21 cellular contexts compared by ENCODE assay signal in the genomic region with DNA sequence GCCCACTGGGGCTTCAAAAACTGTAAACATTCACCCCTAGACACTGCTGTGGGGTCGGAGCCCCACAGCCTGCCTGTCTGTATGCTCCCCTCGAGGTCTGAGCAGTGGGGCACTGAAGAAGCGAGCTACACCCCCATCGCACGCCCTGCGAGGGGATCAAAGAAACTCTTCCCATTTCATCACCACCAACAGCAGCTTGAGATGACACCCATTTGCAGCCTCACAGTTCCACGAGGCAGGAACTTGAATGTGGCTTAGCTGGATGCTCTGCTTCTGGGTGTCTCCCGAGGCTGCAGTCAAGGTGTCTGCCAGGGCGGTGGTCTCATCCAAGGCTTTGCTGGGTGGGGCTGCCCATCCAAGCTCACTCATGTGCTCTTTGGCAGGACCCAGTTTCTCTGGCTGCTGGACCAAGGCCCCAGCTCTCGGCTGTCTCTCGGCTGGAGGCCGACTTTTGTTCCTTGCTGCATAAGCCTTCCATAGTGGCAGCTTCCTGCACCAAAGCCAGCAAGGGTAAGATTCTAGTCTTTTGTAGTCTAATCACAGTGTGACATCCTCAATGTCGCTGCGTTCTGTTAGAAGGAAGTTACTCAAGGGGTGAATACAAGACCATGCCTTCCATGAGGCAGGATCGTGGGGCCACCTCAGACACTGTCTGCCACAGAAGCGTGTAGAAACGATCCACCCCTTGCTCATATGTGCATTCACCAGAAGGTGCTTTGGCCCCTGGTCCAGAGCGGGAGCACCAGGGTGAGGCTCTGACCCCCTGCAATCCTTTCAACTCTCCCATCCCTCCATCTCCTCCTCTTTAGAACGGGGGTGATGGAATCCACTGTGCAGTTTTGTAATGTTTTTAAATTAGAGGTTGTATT. TPM values are rescaled to one million over a fixed set of nuclear protein-coding genes. Genes with fewer than 3 reads are reported as not detected.
A peak's percentile ranks its signal among the peaks of the same experiment; 100 is the strongest.
DNase-seq lines count a peak whose midpoint lies in the region; ATAC-seq, FAIRE-seq and TF ChIP-seq lines count a peak whose summit lies in the region.
"Had no signal": no experiment of that assay in that cellular context is flagged by ENCODE, and none has a peak within 500 bp of the region (broad histone marks: within the 10 kb centered on the region; RNA-seq: fewer than 3 reads in every experiment).

No MANE protein-coding gene starts in this region.

- H3K27ac ChIP-seq in K562 (ENCODE audit: extremely low read depth, low read depth, low read length), result no peak overlapping the region
- no peak overlapping the region for H3K27ac ChIP-seq in esophagus muscularis mucosa (replicated peaks in 1 of 4)
- no peak overlapping the region for H3K27ac ChIP-seq in psoas muscle
- H3K27ac ChIP-seq: BLaER1, HL-60 had no signal

- no peak for TF ChIP-seq EP300 in K562 (IDR thresholded peaks at IDR 0.05; ENCODE audit: low read length)
- no peak for TF ChIP-seq EP300 in esophagus muscularis mucosa (IDR thresholded peaks at IDR 0.05)

- no peak overlapping the region for H3K4me2 ChIP-seq in K562 (ENCODE audit: insufficient read depth, low read length)
- H3K4me2 ChIP-seq: BLaER1 had no signal

- no peak overlapping the region for H3K4me3 ChIP-seq in K562
- no peak overlapping the region for H3K4me3 ChIP-seq in esophagus muscularis mucosa
- no peak overlapping the region for H3K4me3 ChIP-seq in psoas muscle
- H3K4me3 ChIP-seq: BLaER1 had no signal

- H3K36me3 ChIP-seq in K562 (ENCODE audit: control insufficient read depth, insufficient read depth, low read length) (no peaks in the 10 kb centered on the region), esophagus muscularis mucosa (no peaks in the 10 kb centered on the region), psoas muscle (ENCODE audit: insufficient read depth in 1 of 2, low read depth in 1 of 2) (no peaks in the 10 kb centered on the region)
- H3K36me3 ChIP-seq: BLaER1 had no signal

- TF ChIP-seq POLR2A in K562 (conservative IDR thresholded peaks at IDR 0.05), result no peak
- no peak for TF ChIP-seq POLR2A in esophagus muscularis mucosa (IDR thresholded peaks at IDR 0.05; ENCODE audit: low read depth)

- H3K9me3 ChIP-seq in K562 (replicated peaks; ENCODE audit: control insufficient read depth, insufficient read depth, low read depth, low read length) (peaks cover 3% of the 10 kb centered on the region; the same call in 1 of the 2 replicates), esophagus muscularis mucosa (no peaks in the 10 kb centered on the region), psoas muscle (no peaks in the 10 kb centered on the region)

- H3K27me3 ChIP-seq in K562 (ENCODE audit: control insufficient read depth in 2 of 2, insufficient read depth in 2 of 2, low read length in 2 of 2) (peaks cover 73 to 92% of the 10 kb centered on the region in 2 experiments), esophagus muscularis mucosa (peaks cover 0 to 14% (median 0%) of the 10 kb centered on the region in 4 donors), psoas muscle (ENCODE audit: insufficient read depth in 3 of 3, low read length in 2 of 3) (peaks cover 0 to 13% (median 0%) of the 10 kb centered on the region in 3 donors)
- H3K27me3 ChIP-seq: BLaER1 had no signal

- H4K20me1 ChIP-seq in K562 (replicated peaks; ENCODE audit: control insufficient read depth, insufficient read depth, low read length), result no peaks in the 10 kb centered on the region
- H4K20me1 ChIP-seq: BLaER1 had no signal

- TF ChIP-seq RAD21 in K562 (CRISPR knock-in tag; conservative IDR thresholded peaks at IDR 0.05 in 1 of 2, IDR thresholded peaks at IDR 0.05 in 1 of 2), result no peak

- in situ Hi-C loops in K562 (cut with MboI), result no loop called here

- CTCF ChIA-PET in GM10248 (lab: Yijun Ruan, JAX) (interaction anchor here (1.7 kb wide), 1 partner anchor 11 kb away, joined by 6 read pairs; no protein-coding TSS in a partner anchor), K562 (lab: Yijun Ruan, JAX; ENCODE audit: low intra/inter-chr PET ratio) (no interaction called here)

- peaks cover 15 to 17% of the 10 kb centered on the region in 2 experiments for H3K4me1 ChIP-seq in K562 (replicated peaks in 1 of 2; ENCODE audit: control insufficient read depth in 2 of 2, insufficient read depth in 2 of 2, low read length in 2 of 2)
- H3K4me1 ChIP-seq in esophagus muscularis mucosa, result peaks cover 8 to 20% (median 14%) of the 10 kb centered on the region in 4 donors
- H3K4me1 ChIP-seq in psoas muscle, result peaks cover 7% of the 10 kb centered on the region

- no peaks in the 10 kb centered on the region for H3K9me3 Mint-ChIP-seq in osteocyte (ENCODE audit: unreplicated experiment)
- H3K9me3 Mint-ChIP-seq: CD4-positive, alpha-beta memory T cell had no signal

- no peak overlapping the region for H2AFZ ChIP-seq in K562 (ENCODE audit: low read depth, low read length)

- TF ChIP-seq CTCF in GM10248 (IDR thresholded peaks at IDR 0.05; ENCODE audit: control extremely low read depth, extremely low read depth, low read depth, missing control alignments), result no peak
- TF ChIP-seq CTCF in K562 (IDR thresholded peaks at IDR 0.05 in 2 of 3, conservative IDR thresholded peaks at IDR 0.05 in 1 of 3; ENCODE audit: insufficient read depth in 2 of 3, low read depth in 1 of 3, low read length in 3 of 3), result no peak
- no peak for TF ChIP-seq CTCF in esophagus muscularis mucosa (IDR thresholded peaks at IDR 0.05)
- TF ChIP-seq CTCF in osteocyte (IDR thresholded peaks at IDR 0.05), result no peak
- no peak for TF ChIP-seq CTCF in psoas muscle (IDR thresholded peaks at IDR 0.05)

- intact Hi-C loops in K562 (cut with micrococcal nuclease) (loop anchor here (10.0 kb wide), 2 partner anchors 47 to 63 kb away; partner anchors contain the start of gene SEPTIN5), esophagus muscularis mucosa (cut with DNase I) (no loop called here), psoas muscle (cut with DNase I) (no loop called here)

- H3K27ac Mint-ChIP-seq in osteocyte (ENCODE audit: unreplicated experiment), result peak overlapping the region; percentile 97
- H3K27ac Mint-ChIP-seq: HFFc6, IgD-negative memory B cell had no signal

- POLR2A ChIA-PET in GM10248 (lab: Yijun Ruan, JAX), result no interaction called here
- POLR2A ChIA-PET in K562 (lab: Yijun Ruan, JAX), result interaction anchor here (0.6 to 2.0 kb wide), 15 partner anchors 9 to 214 kb away, joined by 3 to 11 read pairs (median 3); no protein-coding TSS in a partner anchor

- no peaks in the 10 kb centered on the region for H3K27me3 Mint-ChIP-seq in osteocyte (ENCODE audit: unreplicated experiment)

- no peaks in the 10 kb centered on the region for H3K36me3 Mint-ChIP-seq in osteocyte (ENCODE audit: unreplicated experiment)
- H3K36me3 Mint-ChIP-seq: CD14-positive monocyte; CD4-positive, alpha-beta memory T cell; IgD-negative memory B cell had no signal

- no peaks in the 10 kb centered on the region for H3K9me1 ChIP-seq in K562 (ENCODE audit: control insufficient read depth, insufficient read depth, low read length)

- no peak overlapping the region for H3K4me3 Mint-ChIP-seq in osteocyte (ENCODE audit: unreplicated experiment)
- H3K4me3 Mint-ChIP-seq: CD14-positive monocyte; CD4-positive, alpha-beta memory T cell; HFFc6; IgD-negative memory B cell had no signal

- FAIRE-seq in K562 (lab: Jason Lieb, UNC), result no peak

- no peak overlapping the region for H3K9ac ChIP-seq in K562 (ENCODE audit: insufficient read depth in 1 of 2, low read depth in 2 of 2, low read length in 2 of 2)
- H3K9ac ChIP-seq: BLaER1 had no signal

- DNase-seq in GM10248 (ENCODE audit: extremely low spot score) (peak; percentile 14), K562 (ENCODE audit: extremely low read depth in 1 of 4, low spot score in 3 of 4) (peak in 3 of 4 experiments; percentile 45 to 50 (median 46)), esophagus muscularis mucosa (ENCODE audit: extremely low spot score) (peak; percentile 68), osteocyte (ENCODE audit: extremely low spot score, unreplicated experiment) (peak; percentile 70), psoas muscle (no peak), NCI-H2227 (lab: John Stamatoyannopoulos, UW; ENCODE audit: unreplicated experiment) (no peak)
- DNase-seq: 8988T; CD4-positive, alpha-beta memory T cell; DMS153; DMS79; GDM1; GOT3; H7; HFFc6 had no signal

- H3K79me2 ChIP-seq in K562 (ENCODE audit: control insufficient read depth, insufficient read depth, low read length), result no peaks in the 10 kb centered on the region

- no TSS peak for BruUV-seq in K562 (replicated peaks; lab: Mats Ljungman, UMichigan)

- 7% methylated on average over 19 of the region's 19 CpGs for WGBS in K562 (ENCODE audit: insufficient coverage, low coverage, missing lambda C conversion rate)
- WGBS in esophagus muscularis mucosa, result 83% methylated on average over 11 of the region's 19 CpGs
- WGBS in psoas muscle, 3 donors, result 89 to 90% (median 89%) methylated on average over 19 of the region's 19 CpGs

- ATAC-seq in K562, result no peak; the same call in 1 of the 3 replicates
- ATAC-seq in psoas muscle, result no peak
- ATAC-seq in HG02798 (IDR thresholded peaks at IDR 0.05; ENCODE audit: poor library complexity, unreplicated experiment), result no peak
- ATAC-seq: HCT116 had no signal

- peaks cover 75% of the 10 kb centered on the region for H3K4me1 Mint-ChIP-seq in osteocyte (ENCODE audit: unreplicated experiment)
- H3K4me1 Mint-ChIP-seq: CD4-positive, alpha-beta memory T cell; IgD-negative memory B cell had no signal

RNA-seq across cellular contexts. Expression of gene SEPTIN5, which starts 46.2 kb away (rescaled TPM):
- 625 and 1,610 TPM in 2 replicates for total RNA-seq in K562 (2011; cell fraction: chromatin; rRNA removed; ENCODE audit: low replicate concordance)
- 538 and 650 TPM in 2 replicates for total RNA-seq in K562 (2011; cell fraction: nucleolus; rRNA removed)
- 407 and 495 TPM in 2 replicates for total RNA-seq in K562 (2011; cell fraction: nucleoplasm; rRNA removed)
- total RNA-seq in K562 (2014; rRNA removed) (116 and 125 TPM in 2 replicates), K562 (2014; rRNA removed; fragmentation: Illumina TruSeq; extraction: Trizol) (92.5 and 94.6 TPM in 2 replicates), K562 (2015; rRNA removed; fragmentation: Illumina TruSeq; extraction: Trizol) (28.1 and 34.9 TPM in 2 replicates), K562 (2021) (177 and 195 TPM in 2 replicates), esophagus muscularis mucosa (10 to 100 TPM in 3 of 4 donors, 1 to 10 TPM in 1; 4.2 to 55.4 (median 20.6) TPM), osteocyte (103 and 108 TPM in 2 replicates), psoas muscle (10 to 100 TPM in 1 of 4 donors, 1 to 10 TPM in 3; 6.0 to 10.9 (median 8.3) TPM)
- polyA plus RNA-seq in K562 (2011; rRNA removed) (119 and 238 TPM in 2 replicates), K562 (2014; fragmentation: Illumina TruSeq; extraction: Trizol) (135 and 164 TPM in 2 replicates), K562 (2014; fragmentation: Nextera tagmentation; extraction: Ambion mirVana) (1 to 10 TPM in 1 of 2 experiments, under 1 TPM in 1; 0.03 to 1.9 TPM), K562 (2014; rRNA removed) (129 and 135 TPM in 2 replicates), psoas muscle (1 to 10 TPM; 3.7 to 7.0 (median 4.8) TPM)
- polyA plus RNA-seq in K562 (2011; cell fraction: cytosol; rRNA removed), result 143 and 156 TPM in 2 replicates
- polyA plus RNA-seq in K562 (2011; cell fraction: nucleus; rRNA removed), result 671 and 957 TPM in 2 replicates
- polyA plus RNA-seq in K562 (2012), result 122 and 123 TPM in 2 replicates
- 306 and 458 TPM in 2 replicates for polyA minus RNA-seq in K562 (2011; rRNA and poly(A)+ RNA removed)
- 83.2 and 205 TPM in 2 replicates for polyA minus RNA-seq in K562 (2011; cell fraction: cytosol; rRNA and poly(A)+ RNA removed)
- polyA minus RNA-seq in K562 (2011; cell fraction: nucleus; rRNA and poly(A)+ RNA removed), result 284 and 666 TPM in 2 replicates
- total RNA-seq: CD4-positive, alpha-beta memory T cell had no signal
- polyA plus RNA-seq: CD4-positive, alpha-beta memory T cell had no signal

RNA-seq across cellular contexts. Expression of gene GP1BB, which starts 55.2 kb away (rescaled TPM):
- total RNA-seq in K562 (2011; cell fraction: chromatin; rRNA removed; ENCODE audit: low replicate concordance), result 12.5 and 89.3 TPM in 2 replicates
- total RNA-seq in K562 (2011; cell fraction: nucleolus; rRNA removed), result 145 and 149 TPM in 2 replicates
- total RNA-seq in K562 (2011; cell fraction: nucleoplasm; rRNA removed), result 44.7 and 52.3 TPM in 2 replicates
- 85.2 and 90.0 TPM in 2 replicates for total RNA-seq in K562 (2014; rRNA removed)
- total RNA-seq in K562 (2014; rRNA removed; fragmentation: Illumina TruSeq; extraction: Trizol), result 2.1 and 2.8 TPM in 2 replicates
- total RNA-seq in K562 (2015; rRNA removed; fragmentation: Illumina TruSeq; extraction: Trizol), result 1.6 and 5.2 TPM in 2 replicates
- 139 and 162 TPM in 2 replicates for total RNA-seq in K562 (2021)
- polyA plus RNA-seq in K562 (2011; rRNA removed), result 9.2 and 33.6 TPM in 2 replicates
- 60.0 and 286 TPM in 2 replicates for polyA plus RNA-seq in K562 (2011; cell fraction: cytosol; rRNA removed)
- 103 and 165 TPM in 2 replicates for polyA plus RNA-seq in K562 (2011; cell fraction: nucleus; rRNA removed)
- 49.9 and 97.0 TPM in 2 replicates for polyA plus RNA-seq in K562 (2012)
- 1.6 and 15.2 TPM in 2 replicates for polyA plus RNA-seq in K562 (2014; fragmentation: Illumina TruSeq; extraction: Trizol)
- polyA plus RNA-seq in K562 (2014; fragmentation: Nextera tagmentation; extraction: Ambion mirVana), result 1 to 10 TPM in 1 of 2 experiments, under 1 TPM in 1; 0.69 to 1.1 TPM
- 110 and 150 TPM in 2 replicates for polyA plus RNA-seq in K562 (2014; rRNA removed)
- 2.4 and 2.8 TPM in 2 replicates for polyA minus RNA-seq in K562 (2011; rRNA and poly(A)+ RNA removed)
- polyA minus RNA-seq in K562 (2011; cell fraction: cytosol; rRNA and poly(A)+ RNA removed), result 43.2 and 113 TPM in 2 replicates
- polyA minus RNA-seq in K562 (2011; cell fraction: nucleus; rRNA and poly(A)+ RNA removed), result 19.4 and 37.3 TPM in 2 replicates
- 10 to 100 TPM in 1 of 4 donors, 1 to 10 TPM in 3; 1.7 to 16.7 (median 5.7) TPM for total RNA-seq in esophagus muscularis mucosa
- 28.6 and 34.1 TPM in 2 replicates for total RNA-seq in osteocyte
- 1 to 10 TPM in 1 of 4 donors, not detected in 3; 1.8 TPM for total RNA-seq in psoas muscle
- polyA plus RNA-seq in psoas muscle, result under 1 TPM; 0.14 to 0.63 (median 0.53) TPM
- total RNA-seq: CD4-positive, alpha-beta memory T cell; HT1080 had no signal
- polyA plus RNA-seq: CD4-positive, alpha-beta memory T cell had no signal

Comparison
In these comparisons a context has a peak if more than half of its experiments do, and no peak if none do; other contexts are left out.
1. DNase-seq: peak in GM10248 (single experiment), K562 (3 of 4), esophagus muscularis mucosa (single experiment) and osteocyte (single experiment); none in psoas muscle (0 of 2) and NCI-H2227 (single experiment).